In the genomic region with DNA sequence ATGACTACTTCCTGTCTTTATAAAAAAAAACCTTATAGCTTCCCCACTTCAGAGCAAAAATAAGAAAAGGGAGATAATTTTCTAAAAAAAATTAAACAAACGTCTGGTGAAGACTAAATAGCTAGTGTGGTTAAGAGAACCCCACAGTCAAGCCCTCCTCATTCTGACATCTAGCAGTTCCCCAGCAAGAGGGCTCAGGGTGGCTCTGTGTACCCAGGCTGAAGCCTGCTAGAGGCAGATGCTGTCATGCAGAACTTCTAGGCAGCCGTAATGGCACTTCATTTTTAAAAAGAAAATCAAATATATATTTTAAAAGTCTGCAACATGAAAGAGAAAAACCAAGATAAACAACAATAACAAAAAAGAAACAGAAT, we compare ENCODE assay signal across 11 cellular contexts.
A peak's percentile ranks its signal among the peaks of the same experiment; 100 is the strongest.
DNase-seq lines count a peak whose midpoint lies in the region; ATAC-seq and TF ChIP-seq lines count a peak whose summit lies in the region.
"Had no signal": no experiment of that assay in that cellular context is flagged by ENCODE, and none has a peak within 500 bp of the region (broad histone marks: within the 10 kb centered on the region; RNA-seq: fewer than 3 reads in every experiment).

No MANE protein-coding gene starts in this region.

- H3K36me3 ChIP-seq in Karpas-422 (ENCODE audit: insufficient read depth, low read length) = peaks cover 38% of the 10 kb centered on the region

- H3K4me3 ChIP-seq in Karpas-422 (ENCODE audit: low read length) = peak overlapping the region; percentile 35; the same call in 1 of the 2 replicates

- intact Hi-C loops in activated CD4-positive, alpha-beta T cell treated with anti-CD3 and anti-CD28 coated beads, Interleukin-2, amount 10 ng/mL, durations not matched to agents 24 days and 14 days (cut with micrococcal nuclease) = no loop called here
- intact Hi-C loops in activated T-helper 2 cell treated with anti-CD3 and anti-CD28 coated beads, Interferon-gamma antibody, Interleukin-2, Interleukin-4, amounts not matched to agents 10 μg/mL and 5 μg/mL and 100 μg/mL, durations not matched to agents 14 hours and 24 hours and 36 hours (cut with micrococcal nuclease) = no loop called here

- no peaks in the 10 kb centered on the region for H3K27me3 Mint-ChIP-seq in activated CD4-positive, alpha-beta T cell treated with anti-CD3 and anti-CD28 coated beads, Interleukin-2, amount 10 ng/mL, durations not matched to agents 24 days and 14 days
- H3K27me3 Mint-ChIP-seq in activated T-helper 2 cell treated with anti-CD3 and anti-CD28 coated beads, Interferon-gamma antibody, Interleukin-2, Interleukin-4, amounts not matched to agents 10 μg/mL and 5 μg/mL and 100 μg/mL, durations not matched to agents 14 hours and 24 hours and 36 hours (ENCODE audit: low read depth) = no peaks in the 10 kb centered on the region
- no peaks in the 10 kb centered on the region for H3K27me3 Mint-ChIP-seq in osteocyte (ENCODE audit: unreplicated experiment)

- H3K9me2 ChIP-seq in Karpas-422 (replicated peaks; ENCODE audit: insufficient read depth, low read length) = no peaks in the 10 kb centered on the region

- peak overlapping the region; percentile 87 for H3K4me2 ChIP-seq in Karpas-422 (ENCODE audit: low read depth, low read length, poor library complexity, severe bottlenecking)

- H3K9me3 Mint-ChIP-seq in activated CD4-positive, alpha-beta T cell treated with anti-CD3 and anti-CD28 coated beads, Interleukin-2, amount 10 ng/mL, durations not matched to agents 24 days and 14 days = no peaks in the 10 kb centered on the region
- H3K9me3 Mint-ChIP-seq in activated T-helper 2 cell treated with anti-CD3 and anti-CD28 coated beads, Interferon-gamma antibody, Interleukin-2, Interleukin-4, amounts not matched to agents 10 μg/mL and 5 μg/mL and 100 μg/mL, durations not matched to agents 14 hours and 24 hours and 36 hours = no peaks in the 10 kb centered on the region
- no peaks in the 10 kb centered on the region for H3K9me3 Mint-ChIP-seq in osteocyte (ENCODE audit: unreplicated experiment)

- H3K79me2 ChIP-seq in Karpas-422 (ENCODE audit: low read length) = peaks cover 94% of the 10 kb centered on the region

- H3K36me3 Mint-ChIP-seq in activated CD4-positive, alpha-beta T cell treated with anti-CD3 and anti-CD28 coated beads, Interleukin-2, amount 10 ng/mL, durations not matched to agents 24 days and 14 days (ENCODE audit: low read depth) = peaks cover 75% of the 10 kb centered on the region
- H3K36me3 Mint-ChIP-seq in activated T-helper 2 cell treated with anti-CD3 and anti-CD28 coated beads, Interferon-gamma antibody, Interleukin-2, Interleukin-4, amounts not matched to agents 10 μg/mL and 5 μg/mL and 100 μg/mL, durations not matched to agents 14 hours and 24 hours and 36 hours (ENCODE audit: low read depth) = peaks cover 92% of the 10 kb centered on the region
- H3K36me3 Mint-ChIP-seq in osteocyte (ENCODE audit: unreplicated experiment) = peaks cover 29% of the 10 kb centered on the region

- H3K9me3 ChIP-seq in Karpas-422 (ENCODE audit: low read length) = no peaks in the 10 kb centered on the region

- peaks cover 96% of the 10 kb centered on the region for H3K4me1 ChIP-seq in Karpas-422 (ENCODE audit: low read length)

- H3K27ac Mint-ChIP-seq in activated CD4-positive, alpha-beta T cell treated with anti-CD3 and anti-CD28 coated beads, Interleukin-2, amount 10 ng/mL, durations not matched to agents 24 days and 14 days = peak overlapping the region; percentile 89
- H3K27ac Mint-ChIP-seq in activated T-helper 2 cell treated with anti-CD3 and anti-CD28 coated beads, Interferon-gamma antibody, Interleukin-2, Interleukin-4, amounts not matched to agents 10 μg/mL and 5 μg/mL and 100 μg/mL, durations not matched to agents 14 hours and 24 hours and 36 hours = peak overlapping the region; percentile 88
- peak overlapping the region; percentile 52 for H3K27ac Mint-ChIP-seq in osteocyte (ENCODE audit: unreplicated experiment)

- peak; percentile 77 for DNase-seq in activated CD4-positive, alpha-beta T cell treated with anti-CD3 and anti-CD28 coated beads, Interleukin-2, amount 10 ng/mL, durations not matched to agents 24 days and 14 days
- DNase-seq in activated CD4-positive, alpha-beta T cell treated with anti-CD3 and anti-CD28 coated beads, Interleukin-2, amount 50 U/mL, for 4 hours = no peak
- DNase-seq in Karpas-422 = peak; percentile 67
- no peak for DNase-seq in activated T-helper 2 cell treated with anti-CD3 and anti-CD28 coated beads, Interferon-gamma antibody, Interleukin-2, Interleukin-4, amounts not matched to agents 10 μg/mL and 5 μg/mL and 100 μg/mL, durations not matched to agents 14 hours and 24 hours and 36 hours (ENCODE audit: low spot score)
- no peak for DNase-seq in osteocyte (ENCODE audit: extremely low spot score, unreplicated experiment)
- DNase-seq in retina = no peak
- no peak for DNase-seq in cortex of kidney (lab: John Stamatoyannopoulos, UW)
- DNase-seq: effector CD4-positive, alpha-beta T cell; HCEC 1CT; stimulated activated naive CD4-positive, alpha-beta T cell had no signal

- no peak for ATAC-seq in HG02763 (IDR thresholded peaks at IDR 0.05; ENCODE audit: unreplicated experiment)

- peak overlapping the region; percentile 88 for H3K4me3 Mint-ChIP-seq in activated CD4-positive, alpha-beta T cell treated with anti-CD3 and anti-CD28 coated beads, Interleukin-2, amount 10 ng/mL, durations not matched to agents 24 days and 14 days
- H3K4me3 Mint-ChIP-seq in activated T-helper 2 cell treated with anti-CD3 and anti-CD28 coated beads, Interferon-gamma antibody, Interleukin-2, Interleukin-4, amounts not matched to agents 10 μg/mL and 5 μg/mL and 100 μg/mL, durations not matched to agents 14 hours and 24 hours and 36 hours (ENCODE audit: low read depth) = peak overlapping the region; percentile 95
- no peak overlapping the region for H3K4me3 Mint-ChIP-seq in osteocyte (ENCODE audit: unreplicated experiment)

- no peaks in the 10 kb centered on the region for H4K20me1 ChIP-seq in Karpas-422 (ENCODE audit: insufficient read depth, low read depth, low read length)

- no peak for TF ChIP-seq CTCF in osteocyte (IDR thresholded peaks at IDR 0.05)

- H3K27ac ChIP-seq in Karpas-422 (ENCODE audit: low read length) = peak overlapping the region; percentile 93

- H2AFZ ChIP-seq in Karpas-422 (ENCODE audit: low read length) = no peak overlapping the region

- no peaks in the 10 kb centered on the region for H3K27me3 ChIP-seq in Karpas-422 (ENCODE audit: low read length)

- peaks cover 57% of the 10 kb centered on the region for H3K4me1 Mint-ChIP-seq in activated CD4-positive, alpha-beta T cell treated with anti-CD3 and anti-CD28 coated beads, Interleukin-2, amount 10 ng/mL, durations not matched to agents 24 days and 14 days
- peaks cover 54% of the 10 kb centered on the region for H3K4me1 Mint-ChIP-seq in activated T-helper 2 cell treated with anti-CD3 and anti-CD28 coated beads, Interferon-gamma antibody, Interleukin-2, Interleukin-4, amounts not matched to agents 10 μg/mL and 5 μg/mL and 100 μg/mL, durations not matched to agents 14 hours and 24 hours and 36 hours (ENCODE audit: low read depth)
- peaks cover 51% of the 10 kb centered on the region for H3K4me1 Mint-ChIP-seq in osteocyte (ENCODE audit: unreplicated experiment)

- H3K9ac ChIP-seq in Karpas-422 (ENCODE audit: low read length) = peak overlapping the region; percentile 26

Comparison
In these comparisons a context has a peak if more than half of its experiments do, and no peak if none do; other contexts are left out.
1. DNase-seq: peak in activated CD4-positive, alpha-beta T cell treated with anti-CD3 and anti-CD28 coated beads, Interleukin-2, amount 10 ng/mL, durations not matched to agents 24 days and 14 days (single experiment) and Karpas-422 (single experiment); none in activated CD4-positive, alpha-beta T cell treated with anti-CD3 and anti-CD28 coated beads, Interleukin-2, amount 50 U/mL, for 4 hours (0 of 2), activated T-helper 2 cell treated with anti-CD3 and anti-CD28 coated beads, Interferon-gamma antibody, Interleukin-2, Interleukin-4, amounts not matched to agents 10 μg/mL and 5 μg/mL and 100 μg/mL, durations not matched to agents 14 hours and 24 hours and 36 hours (single experiment), osteocyte (single experiment), retina (single experiment) and cortex of kidney (single experiment).
2. Peak in every context shown above with its lines, with median percentiles within 50 percentile points of each other: H3K27ac Mint-ChIP-seq.